Comparison of ENCODE assay signal across 8 cellular contexts in genomic region chr14:34496679-34497513, GRCh38. TPM values are rescaled to one million over a fixed set of nuclear protein-coding genes. Genes with fewer than 3 reads are reported as not detected.
DNase-seq lines count a peak whose midpoint lies in the region; ATAC-seq, FAIRE-seq and TF ChIP-seq lines count a peak whose summit lies in the region.

No MANE protein-coding gene starts in this region.

- H4K20me1 ChIP-seq in astrocyte (ENCODE audit: insufficient read depth, low read length), result no peaks in the 10 kb centered on the region
- H4K20me1 ChIP-seq in hepatocyte (ENCODE audit: insufficient read depth, poor library complexity, severe bottlenecking), result no peaks in the 10 kb centered on the region

- no peaks in the 10 kb centered on the region for H3K36me3 Mint-ChIP-seq in astrocyte (ENCODE audit: low read depth, unreplicated experiment)

- H3K27ac ChIP-seq in astrocyte (ENCODE audit: low read depth, low read length), result peak overlapping the region; percentile 97
- peak overlapping the region; percentile 95 for H3K27ac ChIP-seq in hepatocyte
- H3K27ac ChIP-seq in rectal smooth muscle tissue (ENCODE audit: low read depth, low read length), result peak overlapping the region; percentile 96

- DNase-seq in HS-27A (ENCODE audit: low read depth) (peak; percentile 96), astrocyte (ENCODE audit: low read depth) (peak; percentile 100), hepatocyte (ENCODE audit: low spot score) (peak; percentile 93), DMS114 treated with DMSO at 0.1 percent for 48 hours (lab: John Stamatoyannopoulos, UW; ENCODE audit: unreplicated experiment) (no peak), T-helper 1 cell (no peak), COR-L47 (lab: John Stamatoyannopoulos, UW) (no peak)

- H3K4me1 ChIP-seq in astrocyte (ENCODE audit: insufficient read depth, low read length) (peaks cover 18% of the 10 kb centered on the region), hepatocyte (ENCODE audit: insufficient read depth) (peaks cover 18% of the 10 kb centered on the region), rectal smooth muscle tissue (ENCODE audit: control insufficient read depth, insufficient read depth, low read length) (peaks cover 10% of the 10 kb centered on the region)

- peaks cover 17% of the 10 kb centered on the region for H3K4me1 Mint-ChIP-seq in astrocyte (ENCODE audit: low read depth, unreplicated experiment)

- H3K27me3 Mint-ChIP-seq in astrocyte (ENCODE audit: low read depth, unreplicated experiment), result no peaks in the 10 kb centered on the region

- peak; percentile 54 for FAIRE-seq in astrocyte (lab: Jason Lieb, UNC)

- no peaks in the 10 kb centered on the region for H3K9me3 Mint-ChIP-seq in astrocyte (ENCODE audit: unreplicated experiment)

- H3K4me2 ChIP-seq in astrocyte (ENCODE audit: low read length) (peak overlapping the region; percentile 63), hepatocyte (peak overlapping the region; percentile 40)

- peak overlapping the region; percentile 99 for H3K27ac Mint-ChIP-seq in astrocyte (ENCODE audit: unreplicated experiment)

- peak overlapping the region; percentile 12 for H3K4me3 ChIP-seq in astrocyte (ENCODE audit: insufficient read depth, low read depth, low read length)
- H3K4me3 ChIP-seq in hepatocyte, result no peak overlapping the region
- peak overlapping the region; percentile 0 for H3K4me3 ChIP-seq in rectal smooth muscle tissue (ENCODE audit: low read length)

- H3K36me3 ChIP-seq in astrocyte (ENCODE audit: insufficient read depth, low read length) (no peaks in the 10 kb centered on the region), hepatocyte (replicated peaks; ENCODE audit: insufficient read depth, low read depth) (no peaks in the 10 kb centered on the region), rectal smooth muscle tissue (ENCODE audit: control insufficient read depth, insufficient read depth, low read length) (no peaks in the 10 kb centered on the region)

- no peaks in the 10 kb centered on the region for H3K79me2 ChIP-seq in astrocyte (ENCODE audit: insufficient read depth, low read length)
- H3K79me2 ChIP-seq in hepatocyte, result no peaks in the 10 kb centered on the region

- H3K9me3 ChIP-seq in astrocyte (ENCODE audit: insufficient read depth, low read depth, low read length) (no peaks in the 10 kb centered on the region), hepatocyte (ENCODE audit: low read depth) (no peaks in the 10 kb centered on the region)

- no peaks in the 10 kb centered on the region for H3K9me2 ChIP-seq in hepatocyte (replicated peaks; ENCODE audit: insufficient read depth)

- H3K27me3 ChIP-seq in astrocyte (ENCODE audit: insufficient read depth, low read length) (no peaks in the 10 kb centered on the region), hepatocyte (no peaks in the 10 kb centered on the region), rectal smooth muscle tissue (ENCODE audit: control insufficient read depth, insufficient read depth, low read length) (no peaks in the 10 kb centered on the region)

- H3K4me3 Mint-ChIP-seq in astrocyte (ENCODE audit: unreplicated experiment), result peak overlapping the region; percentile 27

- 18% methylated on average over 14 of the region's 14 CpGs for WGBS in hepatocyte (ENCODE audit: low lambda C conversion rate, missing lambda C conversion rate)

- TF ChIP-seq CTCF in astrocyte (IDR thresholded peaks at IDR 0.05; ENCODE audit: insufficient read depth, low read depth, low read length) (peak; percentile 18), hepatocyte (IDR thresholded peaks at IDR 0.05; ENCODE audit: poor library complexity) (peak; percentile 26)

- H2AFZ ChIP-seq in astrocyte (ENCODE audit: low read depth, low read length) (peak overlapping the region; percentile 81), hepatocyte (peak overlapping the region; percentile 14)

- H3K9ac ChIP-seq in astrocyte (ENCODE audit: low read length), result peak overlapping the region; percentile 82
- no peak overlapping the region for H3K9ac ChIP-seq in rectal smooth muscle tissue (ENCODE audit: low read length)

- no peak for ATAC-seq in GM18858 (IDR thresholded peaks at IDR 0.05; ENCODE audit: unreplicated experiment)

RNA-seq across cellular contexts. Expression of gene SPTSSA, which starts 34.9 kb away (rescaled TPM):
- total RNA-seq in astrocyte (23.5 and 26.6 TPM in 2 replicates), hepatocyte (36.8 and 42.8 TPM in 2 replicates)
- 30.0 and 33.4 TPM in 2 replicates for polyA plus RNA-seq in hepatocyte

RNA-seq across cellular contexts. Expression of gene EAPP, which starts 42.6 kb away (rescaled TPM):
- total RNA-seq in astrocyte, result 47.9 and 52.5 TPM in 2 replicates
- total RNA-seq in hepatocyte, result 42.1 and 49.1 TPM in 2 replicates
- polyA plus RNA-seq in hepatocyte, result 51.8 and 56.1 TPM in 2 replicates

Comparison
In these comparisons a context has a peak if more than half of its experiments do, and no peak if none do; other contexts are left out.
1. DNase-seq: peak in HS-27A (single experiment), astrocyte (single experiment) and hepatocyte (single experiment); none in DMS114 treated with DMSO at 0.1 percent for 48 hours (single experiment), T-helper 1 cell (0 of 5) and COR-L47 (single experiment).
2. Peak in every context shown above with its lines, with median percentiles within 50 percentile points of each other: H3K27ac ChIP-seq.